Comparison of ENCODE assay signal across 8 cellular contexts in the genomic region with DNA sequence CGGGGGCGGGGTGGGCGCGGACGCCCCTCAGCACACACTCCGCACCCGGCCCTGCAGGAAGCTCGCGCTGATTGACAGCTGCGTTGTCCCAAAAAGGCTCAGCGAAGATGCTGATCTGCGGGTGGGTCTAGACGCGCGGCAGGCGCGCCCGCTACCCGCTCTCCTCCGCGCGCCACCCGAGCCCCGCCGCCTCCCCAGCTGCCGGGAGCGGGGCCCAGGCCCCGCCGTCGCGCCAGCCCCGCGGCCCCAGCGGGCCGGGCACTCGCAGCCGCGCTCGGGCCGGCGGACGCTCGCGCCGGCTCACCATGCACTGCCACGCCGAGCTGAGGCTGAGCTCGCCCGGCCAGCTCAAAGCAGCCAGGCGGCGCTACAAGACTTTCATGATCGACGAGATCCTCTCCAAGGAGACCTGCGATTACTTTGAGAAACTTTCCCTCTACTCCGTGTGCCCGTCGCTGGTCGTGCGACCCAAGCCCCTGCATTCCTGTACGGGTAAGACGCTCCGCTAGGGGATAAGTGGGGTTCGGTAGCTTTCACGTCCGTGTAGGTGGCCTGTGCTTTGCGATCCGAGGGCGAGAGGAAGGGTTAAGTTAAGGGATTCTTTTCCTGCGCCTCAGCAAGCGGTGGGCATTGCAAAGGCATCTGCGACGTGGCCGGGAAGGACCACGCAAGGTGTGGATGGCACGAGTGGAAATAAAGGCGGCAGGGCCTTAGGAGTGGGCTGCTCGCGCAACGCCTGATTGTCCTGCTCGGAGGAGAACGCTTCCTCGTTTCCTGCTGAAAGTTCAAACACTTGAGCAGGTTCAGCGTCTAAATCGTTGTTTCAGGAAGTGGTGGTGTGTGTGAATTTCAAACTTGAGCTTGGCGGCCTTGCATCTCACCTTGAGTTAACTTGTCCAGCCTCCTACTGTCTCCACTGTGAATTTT. TPM values are rescaled to one million over a fixed set of nuclear protein-coding genes. Genes with fewer than 3 reads are reported as not detected.
DNase-seq lines count a peak whose midpoint lies in the region; ATAC-seq and TF ChIP-seq lines count a peak whose summit lies in the region.

A gene with protein sequence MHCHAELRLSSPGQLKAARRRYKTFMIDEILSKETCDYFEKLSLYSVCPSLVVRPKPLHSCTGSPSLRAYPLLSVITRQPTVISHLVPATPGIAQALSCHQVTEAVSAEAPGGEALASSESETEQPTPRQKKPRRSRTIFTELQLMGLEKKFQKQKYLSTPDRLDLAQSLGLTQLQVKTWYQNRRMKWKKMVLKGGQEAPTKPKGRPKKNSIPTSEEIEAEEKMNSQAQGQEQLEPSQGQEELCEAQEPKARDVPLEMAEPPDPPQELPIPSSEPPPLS (plus strand): TSS at position 118 of the 927 bp plus-strand sequence. CDS start 188 bp downstream, at position 306.

- no peaks in the 10 kb centered on the region for H3K9me3 Mint-ChIP-seq in activated CD8-positive, alpha-beta memory T cell treated with anti-CD3 and anti-CD28 coated beads, Interleukin-2, amount 10 ng/mL, durations not matched to agents 7 days and 5 days (ENCODE audit: low read depth)

- peaks cover 80% of the 10 kb centered on the region for H3K27me3 Mint-ChIP-seq in activated CD8-positive, alpha-beta memory T cell treated with anti-CD3 and anti-CD28 coated beads, Interleukin-2, amount 10 ng/mL, durations not matched to agents 7 days and 5 days

- no peaks in the 10 kb centered on the region for H3K36me3 Mint-ChIP-seq in activated CD8-positive, alpha-beta memory T cell treated with anti-CD3 and anti-CD28 coated beads, Interleukin-2, amount 10 ng/mL, durations not matched to agents 7 days and 5 days

- peaks cover 12% of the 10 kb centered on the region for H3K4me1 Mint-ChIP-seq in activated CD8-positive, alpha-beta memory T cell treated with anti-CD3 and anti-CD28 coated beads, Interleukin-2, amount 10 ng/mL, durations not matched to agents 7 days and 5 days

- ATAC-seq in activated CD8-positive, alpha-beta memory T cell treated with anti-CD3 and anti-CD28 coated beads, Interleukin-2, amount 10 ng/mL, durations not matched to agents 7 days and 5 days: peak; percentile 49
- ATAC-seq in HG02623 (IDR thresholded peaks at IDR 0.05; ENCODE audit: unreplicated experiment): no peak

- TF ChIP-seq CTCF in foreskin fibroblast (IDR thresholded peaks at IDR 0.05; ENCODE audit: low read depth, low read length): peak; percentile 54

- CTCF ChIA-PET in activated CD8-positive, alpha-beta memory T cell treated with anti-CD3 and anti-CD28 coated beads, Interleukin-2, amount 10 ng/mL, durations not matched to agents 7 days and 5 days (lab: Charles Lee): interaction anchor here (0.9 to 2.7 kb wide), 5 partner anchors 11 to 376 kb away, joined by 3 to 7 read pairs (median 4); no protein-coding TSS in a partner anchor

- H3K4me3 Mint-ChIP-seq in activated CD8-positive, alpha-beta memory T cell treated with anti-CD3 and anti-CD28 coated beads, Interleukin-2, amount 10 ng/mL, durations not matched to agents 7 days and 5 days: peak within 1 kb of the TSS; percentile 18

- H3K4me3 ChIP-seq in foreskin fibroblast (ENCODE audit: low read depth in 1 of 2, low read length in 2 of 2): no peak within 1 kb of the TSS

- DNase-seq in Daoy (ENCODE audit: low read depth) (peak; percentile 86), KG1 (lab: John Stamatoyannopoulos, UW) (peak; percentile 37), foreskin fibroblast (peak; percentile 62 to 86), non-pigmented ciliary epithelial cell (ENCODE audit: low read depth) (peak; percentile 20)
- no peak for DNase-seq in activated CD8-positive, alpha-beta memory T cell treated with anti-CD3 and anti-CD28 coated beads, Interleukin-2, amount 10 ng/mL, durations not matched to agents 7 days and 5 days
- no peak for DNase-seq in activated effector memory CD4-positive, alpha-beta T cell treated with anti-CD3 and anti-CD28 coated beads, Interleukin-2, amount 50 U/mL, for 16 hours
- DNase-seq in effector CD8-positive, alpha-beta T cell (lab: John Stamatoyannopoulos, UW): no peak

- peak within 1 kb of the TSS; percentile 56 for H3K27ac Mint-ChIP-seq in activated CD8-positive, alpha-beta memory T cell treated with anti-CD3 and anti-CD28 coated beads, Interleukin-2, amount 10 ng/mL, durations not matched to agents 7 days and 5 days

RNA-seq across cellular contexts. Expression of the gene that starts here (rescaled TPM):
- total RNA-seq in Daoy (2014; rRNA removed; shearing (Covaris generic)): 0.51 TPM in 1 of 2 replicates, not detected in the other
- under 1 TPM in 1 of 2 experiments, not detected in 1; 0.23 TPM for total RNA-seq in activated CD8-positive, alpha-beta memory T cell treated with anti-CD3 and anti-CD28 coated beads, Interleukin-2, amount 10 ng/mL, durations not matched to agents 7 days and 5 days

Comparison
In these comparisons a context has a peak if more than half of its experiments do, and no peak if none do; other contexts are left out.
1. Peak in DNase-seq in Daoy; RNA of the gene not detected or under 1 TPM.
2. Peak in ATAC-seq in activated CD8-positive, alpha-beta memory T cell treated with anti-CD3 and anti-CD28 coated beads, Interleukin-2, amount 10 ng/mL, durations not matched to agents 7 days and 5 days; RNA of the gene not detected or under 1 TPM.
3. DNase-seq: peak in KG1 (single experiment), foreskin fibroblast (2 of 2) and non-pigmented ciliary epithelial cell (single experiment); none in activated CD8-positive, alpha-beta memory T cell treated with anti-CD3 and anti-CD28 coated beads, Interleukin-2, amount 10 ng/mL, durations not matched to agents 7 days and 5 days (single experiment), activated effector memory CD4-positive, alpha-beta T cell treated with anti-CD3 and anti-CD28 coated beads, Interleukin-2, amount 50 U/mL, for 16 hours (single experiment) and effector CD8-positive, alpha-beta T cell (single experiment).